29 cellular contexts compared by ENCODE assay signal in the genomic region with DNA sequence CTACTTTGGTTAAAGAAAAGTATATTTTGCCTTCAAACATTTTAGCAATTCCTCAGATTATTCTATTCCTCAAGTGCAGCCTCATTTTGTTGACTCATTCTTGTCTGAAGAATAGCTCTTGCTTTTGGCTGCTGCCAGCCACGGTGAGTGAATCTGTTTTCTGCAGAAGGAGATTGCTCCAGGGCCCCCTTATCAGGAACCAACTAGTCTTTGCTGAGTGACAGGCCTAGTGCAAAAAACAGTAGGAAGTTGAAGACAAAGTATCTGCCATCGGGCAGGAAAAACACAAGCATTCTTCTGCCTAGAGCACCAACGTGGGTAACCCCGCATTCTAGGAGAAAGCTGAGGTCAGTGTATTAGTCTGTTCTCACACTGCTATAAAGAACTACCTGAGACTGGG. TPM values are rescaled to one million over a fixed set of nuclear protein-coding genes. Genes with fewer than 3 reads are reported as not detected.
"Had no signal": no experiment of that assay in that cellular context is flagged by ENCODE, and none has a peak within 500 bp of the region (broad histone marks: within the 10 kb centered on the region; RNA-seq: fewer than 3 reads in every experiment).

No MANE protein-coding gene starts in this region.

- DNase-seq: dermis blood vessel endothelial cell; effector memory CD4-positive, alpha-beta T cell; glutamatergic neuron; heart right ventricle; hippocampal formation; islet precursor cell; kidney glomerular epithelial cell; left colon; left ventricle myocardium superior; lower lobe of right lung; naive thymus-derived CD8-positive, alpha-beta T cell; nephron progenitor cell; occipital lobe; ovary; posterior cingulate gyrus; psoas muscle; right cardiac atrium; sigmoid colon; spleen; stimulated activated CD4-positive, alpha-beta T cell treated with anti-CD3 and anti-CD28 coated beads, Interleukin-4, amount 100 ng/mL, for 4 hours; upper lobe of left lung had no signal

- H3K27me3 ChIP-seq: esophagus muscularis mucosa, ovary, sigmoid colon, tibial nerve, upper lobe of left lung had no signal

- ATAC-seq: foreskin keratinocyte; heart right ventricle; left colon; left ventricle myocardium superior; lower lobe of right lung; naive thymus-derived CD8-positive, alpha-beta T cell; psoas muscle; right cardiac atrium; stimulated activated memory B cell treated with anti-CD40 and anti-IgM and Interleukin-4, amounts not matched to agents 10 μg/mL and 1 μg/mL and 100 μg/mL, for 72 hours had no signal

- H3K27ac ChIP-seq: coronary artery, esophagus muscularis mucosa, foreskin keratinocyte, heart right ventricle, lower lobe of right lung, ovary, psoas muscle, sigmoid colon, spleen, thoracic aorta, tibial nerve, upper lobe of left lung had no signal

- H3K4me3 ChIP-seq: coronary artery, esophagus muscularis mucosa, heart right ventricle, lower lobe of right lung, ovary, psoas muscle, sigmoid colon, spleen, thoracic aorta, tibial nerve, upper lobe of left lung had no signal

- H3K36me3 ChIP-seq: esophagus muscularis mucosa, heart right ventricle, lower lobe of right lung, ovary, sigmoid colon, spleen, thoracic aorta, tibial nerve, upper lobe of left lung had no signal

- FAIRE-seq: endothelial cell of umbilical vein, urothelium cell line had no signal

- H3K9me3 ChIP-seq: ovary, psoas muscle, sigmoid colon, thoracic aorta had no signal

- H3K4me1 ChIP-seq: esophagus muscularis mucosa, foreskin keratinocyte, heart right ventricle, lower lobe of right lung, psoas muscle, sigmoid colon, spleen, tibial nerve, upper lobe of left lung had no signal

RNA-seq across cellular contexts. Expression of gene ZNF883, which starts 42.3 kb away (rescaled TPM):
- total RNA-seq: endothelial cell of umbilical vein had no signal
